ENCODE assay signal across 8 cellular contexts in genomic region chr13:46386996-46387851, GRCh38.
DNase-seq lines count a peak whose midpoint lies in the region; ATAC-seq and TF ChIP-seq lines count a peak whose summit lies in the region.

Gene RUBCNL, minus strand, starts transcription at chr13:46387252. Its CDS starts 14,777 bp downstream, at chr13:46372475.

- ATAC-seq in HG03097 (IDR thresholded peaks at IDR 0.05; ENCODE audit: low FRiP score, unreplicated experiment) = no peak

- POLR2A ChIA-PET in HEK293T (lab: Yijun Ruan, JAX) = no interaction called here

- H3K27ac ChIP-seq in iPS-20b (ENCODE audit: low read length) = no peak within 1 kb of the TSS
- H3K27ac ChIP-seq in skin epidermis = peak within 1 kb of the TSS; percentile 10 to 82 (median 64)

- H3K9me3 ChIP-seq in iPS-20b (ENCODE audit: insufficient read depth, low read depth, low read length) = no peaks in the 10 kb centered on the region

- peaks cover 12% of the 10 kb centered on the region for H3K4me1 ChIP-seq in iPS-20b (ENCODE audit: insufficient read depth, low read length)

- peak within 1 kb of the TSS; percentile 52; the same call in 1 of the 2 replicates for H3K9ac ChIP-seq in iPS-20b (ENCODE audit: low read depth, low read length)

- H3K27me3 ChIP-seq in iPS-20b (ENCODE audit: insufficient read depth, low read length) = peaks cover 72% of the 10 kb centered on the region

- peak within 1 kb of the TSS; percentile 89 for H3K4me3 ChIP-seq in iPS-20b (ENCODE audit: low read length)
- H3K4me3 ChIP-seq in skin epidermis = peak within 1 kb of the TSS; percentile 24 to 53 (median 45)

- DNase-seq in EH (ENCODE audit: low read depth) (peak; percentile 20), HEK293T (ENCODE audit: extremely low spot score) (peak; percentile 45), NOMO-1 treated with DMSO at 0.1 percent for 48 hours (lab: John Stamatoyannopoulos, UW; ENCODE audit: unreplicated experiment) (peak; percentile 65), astrocyte of the hippocampus (ENCODE audit: low read depth, low spot score) (peak; percentile 62), NCI-H2081 treated with DMSO at 0.1 percent for 48 hours (lab: John Stamatoyannopoulos, UW) (no peak)

- H3K36me3 ChIP-seq in iPS-20b (ENCODE audit: insufficient read depth, low read depth, low read length) = no peaks in the 10 kb centered on the region

- CTCF ChIA-PET in HEK293T (lab: Yijun Ruan, JAX) = interaction anchor here (0.6 kb wide), 1 partner anchor 30 kb away, joined by 3 read pairs; no protein-coding TSS in a partner anchor

TF ChIP-seq in HEK293T, 16 proteins besides CTCF, POLR2A, EP300 and RAD21:
- no peak for TF ChIP-seq ELF4 (IDR thresholded peaks at IDR 0.05)
- peak; percentile 49; the same call in 1 of the 2 replicates for TF ChIP-seq L3MBTL2 (conservative IDR thresholded peaks at IDR 0.05)
